8 cellular contexts compared by ENCODE assay signal in genomic region chr6:36545767-36546663, GRCh38.
DNase-seq lines count a peak whose midpoint lies in the region; ATAC-seq and TF ChIP-seq lines count a peak whose summit lies in the region.

No MANE protein-coding gene starts in this region.

- H3K27ac ChIP-seq in RWPE2 (ENCODE audit: poor library complexity, severe bottlenecking) = peak overlapping the region; percentile 62

- H3K9me3 Mint-ChIP-seq in central memory CD8-positive, alpha-beta T cell = no peaks in the 10 kb centered on the region

- H3K27me3 Mint-ChIP-seq in central memory CD8-positive, alpha-beta T cell = no peaks in the 10 kb centered on the region

- H3K4me1 ChIP-seq in RWPE2 (ENCODE audit: insufficient read depth, poor library complexity, severe bottlenecking) = peaks cover 13% of the 10 kb centered on the region

- peak overlapping the region; percentile 65 for H3K4me3 ChIP-seq in RWPE2 (ENCODE audit: severe bottlenecking)

- peak in 4 of 6 experiments; percentile 6 to 69 (median 38) for DNase-seq in stimulated activated naive CD4-positive, alpha-beta T cell (lab: John Stamatoyannopoulos, UW)
- DNase-seq in stimulated activated naive CD4-positive, alpha-beta T cell treated with Interleukin-2 at 50 U/mL for 16 hours (lab: John Stamatoyannopoulos, UW) = no peak
- DNase-seq in RWPE2 (ENCODE audit: low spot score) (no peak), kidney glomerular epithelial cell (lab: John Stamatoyannopoulos, UW) (peak; percentile 37)
- no peak for DNase-seq in central memory CD8-positive, alpha-beta T cell (ENCODE audit: low spot score in 2 of 2)
- DNase-seq in stimulated activated naive CD8-positive, alpha-beta T cell treated with anti-CD3 and anti-CD28 coated beads, Interleukin-15, Interleukin-2, amounts not matched to agents 100 U/mL and 50 U/mL, for 24 hours = peak; percentile 30

- no peak for TF ChIP-seq CTCF in RWPE2 (IDR thresholded peaks at IDR 0.05; ENCODE audit: poor library complexity, severe bottlenecking)

- peak; percentile 27; the same call in 2 of the 3 replicates for ATAC-seq in RWPE2 (ENCODE audit: low read depth)
- ATAC-seq in central memory CD8-positive, alpha-beta T cell (replicated peaks; ENCODE audit: extremely low read depth, poor library complexity, severe bottlenecking) = no peak
- peak; percentile 29 for ATAC-seq in stimulated activated naive CD8-positive, alpha-beta T cell treated with anti-CD3 and anti-CD28 coated beads, Interleukin-15, Interleukin-2, amounts not matched to agents 100 U/mL and 50 U/mL, for 24 hours
- no peak for ATAC-seq in HG02763 (IDR thresholded peaks at IDR 0.05; ENCODE audit: unreplicated experiment)
- no peak for ATAC-seq in HG02981 (IDR thresholded peaks at IDR 0.05; ENCODE audit: unreplicated experiment)

- H3K4me3 Mint-ChIP-seq in central memory CD8-positive, alpha-beta T cell = peak overlapping the region; percentile 98

- H3K36me3 Mint-ChIP-seq in central memory CD8-positive, alpha-beta T cell (ENCODE audit: insufficient read depth) = peaks cover 34% of the 10 kb centered on the region

- no peaks in the 10 kb centered on the region for H3K27me3 ChIP-seq in RWPE2 (ENCODE audit: insufficient read depth, poor library complexity, severe bottlenecking)

- H3K9me3 ChIP-seq in RWPE2 (ENCODE audit: severe bottlenecking) = no peaks in the 10 kb centered on the region

- H3K27ac Mint-ChIP-seq in central memory CD8-positive, alpha-beta T cell (ENCODE audit: low read depth) = peak overlapping the region; percentile 98

- H3K4me1 Mint-ChIP-seq in central memory CD8-positive, alpha-beta T cell = peaks cover 38% of the 10 kb centered on the region

- H3K36me3 ChIP-seq in RWPE2 (ENCODE audit: low read depth) = peaks cover 20% of the 10 kb centered on the region

Comparison
In these comparisons a context has a peak if more than half of its experiments do, and no peak if none do; other contexts are left out.
1. DNase-seq: peak in stimulated activated naive CD4-positive, alpha-beta T cell (4 of 6), kidney glomerular epithelial cell (single experiment) and stimulated activated naive CD8-positive, alpha-beta T cell treated with anti-CD3 and anti-CD28 coated beads, Interleukin-15, Interleukin-2, amounts not matched to agents 100 U/mL and 50 U/mL, for 24 hours (single experiment); none in stimulated activated naive CD4-positive, alpha-beta T cell treated with Interleukin-2 at 50 U/mL for 16 hours (single experiment), RWPE2 (single experiment) and central memory CD8-positive, alpha-beta T cell (0 of 2).
2. ATAC-seq: peak in RWPE2 (single experiment) and stimulated activated naive CD8-positive, alpha-beta T cell treated with anti-CD3 and anti-CD28 coated beads, Interleukin-15, Interleukin-2, amounts not matched to agents 100 U/mL and 50 U/mL, for 24 hours (single experiment); none in central memory CD8-positive, alpha-beta T cell (single experiment), HG02763 (single experiment) and HG02981 (single experiment).